Comparison of ENCODE assay signal across 12 cellular contexts in the genomic region with DNA sequence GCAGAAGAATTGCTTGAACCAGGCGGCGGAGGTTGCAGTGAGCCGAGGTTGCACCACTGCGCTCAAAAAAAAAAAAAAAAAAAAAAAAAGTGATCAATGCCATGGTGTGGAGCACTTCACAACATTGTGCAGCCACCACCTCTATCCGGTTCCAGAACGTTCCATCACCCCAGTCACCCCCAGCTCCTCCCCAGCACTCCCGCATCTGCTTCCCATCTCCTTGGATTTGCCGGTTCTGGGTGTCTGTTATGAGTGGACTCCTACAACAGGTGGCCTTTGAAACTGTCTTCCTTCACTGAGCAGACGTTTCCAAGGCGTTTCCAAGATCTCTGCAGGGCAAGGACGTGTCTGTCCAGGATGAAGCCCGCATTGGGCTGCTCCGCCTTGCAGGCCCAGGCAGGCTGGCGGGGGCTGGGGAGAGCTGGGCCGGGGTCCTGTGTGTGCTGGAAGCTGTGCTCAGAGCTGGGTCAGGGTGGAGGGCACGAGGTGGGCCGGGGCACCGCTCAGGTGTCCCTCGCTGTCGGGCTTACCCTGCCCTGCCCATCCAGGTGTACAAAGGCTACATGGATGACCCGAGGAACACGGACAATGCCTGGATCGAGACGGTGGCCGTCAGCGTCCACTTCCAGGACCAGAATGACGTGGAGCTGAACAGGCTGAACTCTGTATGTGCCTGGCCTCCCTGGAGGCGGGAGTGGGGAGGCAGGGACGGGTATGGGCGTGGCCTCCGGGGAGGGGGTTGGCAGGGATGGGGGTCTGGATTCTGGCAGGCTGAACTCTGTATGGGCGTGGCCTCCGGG.
"Had no signal": no experiment of that assay in that cellular context is flagged by ENCODE, and none has a peak within 500 bp of the region (broad histone marks: within the 10 kb centered on the region; RNA-seq: fewer than 3 reads in every experiment).

No MANE protein-coding gene starts in this region.

- H3K27ac ChIP-seq: tibial nerve had no signal

- FAIRE-seq: endometrium had no signal

- H3K36me3 ChIP-seq: tibial nerve had no signal

- H3K27ac Mint-ChIP-seq: activated B cell treated with CpG ODN at 0.5 μM for 24 hours; activated CD8-positive, alpha-beta T cell treated with anti-CD3 and anti-CD28 coated beads for 36 hours; T-helper 2 cell treated with Interferon-gamma antibody and Interleukin-4, amounts not matched to agents 5 μg/mL and 100 μg/mL, for 36 hours had no signal

- ATAC-seq: activated CD8-positive, alpha-beta T cell treated with anti-CD3 and anti-CD28 coated beads for 36 hours had no signal

- DNase-seq: activated B cell treated with CpG ODN at 0.5 μM for 24 hours; activated CD4-positive, alpha-beta T cell treated with anti-CD3 and anti-CD28 coated beads for 48 hours; activated CD8-positive, alpha-beta T cell treated with anti-CD3 and anti-CD28 coated beads for 36 hours; anterior cingulate cortex; islet precursor cell; stimulated activated CD4-positive, alpha-beta T cell treated with anti-CD3 and anti-CD28 coated beads, Interleukin-4, amount 100 ng/mL, for 1 hour; stimulated activated naive CD4-positive, alpha-beta T cell; substantia nigra had no signal

- H3K9me3 ChIP-seq: tibial nerve had no signal

- H3K27me3 Mint-ChIP-seq: activated CD8-positive, alpha-beta T cell treated with anti-CD3 and anti-CD28 coated beads for 36 hours had no signal

- H3K4me3 Mint-ChIP-seq: activated B cell treated with CpG ODN at 0.5 μM for 24 hours; activated CD8-positive, alpha-beta T cell treated with anti-CD3 and anti-CD28 coated beads for 36 hours; nephron; T-helper 2 cell treated with Interferon-gamma antibody and Interleukin-4, amounts not matched to agents 5 μg/mL and 100 μg/mL, for 36 hours had no signal

- H3K4me1 ChIP-seq: tibial nerve had no signal

- H3K9me3 Mint-ChIP-seq: activated B cell treated with CpG ODN at 0.5 μM for 24 hours; activated CD8-positive, alpha-beta T cell treated with anti-CD3 and anti-CD28 coated beads for 36 hours; nephron; T-helper 2 cell treated with Interferon-gamma antibody and Interleukin-4, amounts not matched to agents 5 μg/mL and 100 μg/mL, for 36 hours had no signal

- H3K4me3 ChIP-seq: tibial nerve had no signal
